In the genomic region with DNA sequence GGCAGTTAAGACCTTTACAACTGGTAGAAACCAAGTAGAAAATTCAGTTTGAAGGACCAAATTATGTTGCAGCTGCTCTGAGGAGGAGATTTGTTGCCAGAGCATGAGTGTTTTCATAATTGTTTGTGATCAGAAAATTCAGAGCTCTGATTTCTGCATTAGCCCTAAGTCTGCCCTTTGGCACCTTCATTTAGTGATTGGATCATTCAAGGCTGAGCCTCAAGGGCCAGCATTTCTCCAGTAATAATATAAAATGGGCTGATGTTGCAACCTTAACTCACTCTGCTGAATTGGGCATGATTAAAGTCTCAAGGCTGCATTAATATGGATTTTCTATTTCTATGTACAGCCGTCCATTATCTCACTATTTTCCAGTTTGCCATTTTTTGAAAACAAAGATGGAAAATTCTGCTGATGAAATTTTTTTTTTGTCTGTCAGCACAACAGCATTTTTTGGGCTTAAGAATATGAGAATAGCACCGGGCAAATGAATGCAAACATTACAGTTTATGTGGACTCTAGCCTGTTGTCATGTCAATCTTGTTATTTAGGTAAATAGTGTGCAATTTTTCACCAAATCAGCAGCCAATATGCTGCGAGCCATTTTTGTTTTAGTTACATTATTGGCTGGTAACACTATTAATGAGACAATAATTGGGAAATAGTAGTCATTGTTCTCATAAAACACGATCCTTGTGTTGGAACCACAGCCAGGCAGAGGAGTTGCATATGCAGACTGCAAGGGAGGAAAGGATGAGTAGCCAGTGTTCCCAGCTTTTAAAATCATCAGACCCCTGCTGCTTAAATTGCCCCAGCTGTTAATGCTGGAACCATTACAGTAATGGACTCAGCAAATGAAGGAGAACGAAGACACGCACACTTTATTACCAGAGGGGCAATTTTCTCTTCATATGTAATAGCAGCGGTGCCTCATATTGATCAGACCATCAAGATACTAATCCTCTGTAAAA, we compare ENCODE assay signal across 14 cellular contexts. TPM values are rescaled to one million over a fixed set of nuclear protein-coding genes. Genes with fewer than 3 reads are reported as not detected.
DNase-seq lines count a peak whose midpoint lies in the region; ATAC-seq and TF ChIP-seq lines count a peak whose summit lies in the region.
"Had no signal": no experiment of that assay in that cellular context is flagged by ENCODE, and none has a peak within 500 bp of the region (broad histone marks: within the 10 kb centered on the region; RNA-seq: fewer than 3 reads in every experiment).

No MANE protein-coding gene starts in this region.

- H3K27me3 ChIP-seq in skeletal muscle satellite cell (ENCODE audit: control insufficient read depth, insufficient read depth, low read length), result no peaks in the 10 kb centered on the region

- TF ChIP-seq CTCF in HEK293 (tag by site-specific recombination; IDR thresholded peaks at IDR 0.05), result no peak
- no peak for TF ChIP-seq CTCF in fibroblast of the aortic adventitia (IDR thresholded peaks at IDR 0.05; ENCODE audit: insufficient read depth, low read length)

- CTCF ChIA-PET in HEK293 (lab: Yijun Ruan, JAX), result interaction anchor here (0.6 to 0.7 kb wide), 3 partner anchors 38 to 116 kb away, joined by 3 to 4 read pairs (median 3); no protein-coding TSS in a partner anchor

- no peak overlapping the region for H3K27ac ChIP-seq in HEK293 (ENCODE audit: extremely low read depth, low read depth, low read length)

- H3K4me3 ChIP-seq in HEK293 (ENCODE audit: low read depth, low read length) (no peak overlapping the region), fibroblast of the aortic adventitia (ENCODE audit: low read depth, low read length) (no peak overlapping the region), skeletal muscle satellite cell (ENCODE audit: low read length) (no peak overlapping the region)

- DNase-seq in NCI-H2227 (lab: John Stamatoyannopoulos, UW; ENCODE audit: unreplicated experiment) (peak; percentile 86), fibroblast of the aortic adventitia (ENCODE audit: low read depth) (peak; percentile 30)
- no peak for DNase-seq in effector CD4-positive, alpha-beta T cell
- no peak for DNase-seq in stimulated activated CD4-positive, alpha-beta T cell treated with anti-CD3 and anti-CD28 coated beads, Interleukin-1b, Interleukin-23, amount 100 ng/mL, for 48 hours
- DNase-seq: activated naive CD8-positive, alpha-beta T cell treated with anti-CD3 and anti-CD28 coated beads, Interleukin-2, amount 50 U/mL, for 24 hours; DMS53; effector memory CD4-positive, alpha-beta T cell; natural killer cell; NCI-H526; stimulated activated CD4-positive, alpha-beta T cell treated with anti-CD3 and anti-CD28 coated beads, Interleukin-2, amount 100 ng/mL, for 48 hours; T-helper 1 cell had no signal

- H3K36me3 ChIP-seq in HEK293 (ENCODE audit: control insufficient read depth in 2 of 2, insufficient read depth in 1 of 2, low read length in 2 of 2) (no peaks in the 10 kb centered on the region), skeletal muscle satellite cell (ENCODE audit: insufficient read depth, low read length) (no peaks in the 10 kb centered on the region)

- H3K9me3 ChIP-seq in HEK293 (ENCODE audit: control insufficient read depth, insufficient read depth, low read depth, low read length) (no peaks in the 10 kb centered on the region), skeletal muscle satellite cell (replicated peaks; ENCODE audit: low read length) (no peaks in the 10 kb centered on the region)

- H3K4me1 ChIP-seq in HEK293 (ENCODE audit: control insufficient read depth, insufficient read depth, low read length) (peaks cover 22% of the 10 kb centered on the region), skeletal muscle satellite cell (ENCODE audit: control insufficient read depth, insufficient read depth, low read length) (peaks cover 14% of the 10 kb centered on the region)

- ATAC-seq in HG03175 (IDR thresholded peaks at IDR 0.05; ENCODE audit: unreplicated experiment), result no peak
- ATAC-seq: activated naive CD8-positive, alpha-beta T cell treated with anti-CD3 and anti-CD28 coated beads, Interleukin-2, amount 50 U/mL, for 24 hours; natural killer cell had no signal

- no peak overlapping the region for H3K9ac ChIP-seq in skeletal muscle satellite cell (ENCODE audit: low read depth, low read length)

- peak overlapping the region; percentile 37 for H3K4me2 ChIP-seq in skeletal muscle satellite cell (ENCODE audit: low read length)

- POLR2A ChIA-PET in HEK293 (lab: Yijun Ruan, JAX), result no interaction called here

TF ChIP-seq in HEK293, 187 proteins besides CTCF, POLR2A, EP300 and RAD21 (continues in another document):
- TF ChIP-seq ZNF600 (tag by site-specific recombination; IDR thresholded peaks at IDR 0.05), result peak; percentile 74
- TF ChIP-seq ZNF157 (tag by site-specific recombination; IDR thresholded peaks at IDR 0.05), result no peak
- TF ChIP-seq, protein P1, sequence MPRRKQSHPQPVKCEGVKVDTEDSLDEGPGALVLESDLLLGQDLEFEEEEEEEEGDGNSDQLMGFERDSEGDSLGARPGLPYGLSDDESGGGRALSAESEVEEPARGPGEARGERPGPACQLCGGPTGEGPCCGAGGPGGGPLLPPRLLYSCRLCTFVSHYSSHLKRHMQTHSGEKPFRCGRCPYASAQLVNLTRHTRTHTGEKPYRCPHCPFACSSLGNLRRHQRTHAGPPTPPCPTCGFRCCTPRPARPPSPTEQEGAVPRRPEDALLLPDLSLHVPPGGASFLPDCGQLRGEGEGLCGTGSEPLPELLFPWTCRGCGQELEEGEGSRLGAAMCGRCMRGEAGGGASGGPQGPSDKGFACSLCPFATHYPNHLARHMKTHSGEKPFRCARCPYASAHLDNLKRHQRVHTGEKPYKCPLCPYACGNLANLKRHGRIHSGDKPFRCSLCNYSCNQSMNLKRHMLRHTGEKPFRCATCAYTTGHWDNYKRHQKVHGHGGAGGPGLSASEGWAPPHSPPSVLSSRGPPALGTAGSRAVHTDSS (tag by site-specific recombination; IDR thresholded peaks at IDR 0.05), result peak; percentile 19; the same call in 1 of the 2 replicates
- TF ChIP-seq ZNF747 (tag by site-specific recombination; IDR thresholded peaks at IDR 0.05), result no peak
- TF ChIP-seq ZNF133 (tag by site-specific recombination; IDR thresholded peaks at IDR 0.05), result no peak
- no peak for TF ChIP-seq ZFP41 (tag by site-specific recombination; IDR thresholded peaks at IDR 0.05; ENCODE audit: borderline replicate concordance)
- no peak for TF ChIP-seq ZNF621 (tag by site-specific recombination; IDR thresholded peaks at IDR 0.05)
- TF ChIP-seq ZNF202 (tag by site-specific recombination; IDR thresholded peaks at IDR 0.05; ENCODE audit: borderline replicate concordance), result no peak
- peak; percentile 64 for TF ChIP-seq ZNF596 (tag by site-specific recombination; IDR thresholded peaks at IDR 0.05)
- TF ChIP-seq SP3 (tag by site-specific recombination; IDR thresholded peaks at IDR 0.05), result no peak
- TF ChIP-seq SP7 (tag by site-specific recombination; IDR thresholded peaks at IDR 0.05), result no peak; the same call in 1 of the 2 replicates
- no peak for TF ChIP-seq ZBTB1 (tag by site-specific recombination; IDR thresholded peaks at IDR 0.05)
- TF ChIP-seq OSR2 (tag by site-specific recombination; IDR thresholded peaks at IDR 0.05), result peak; percentile 83
- TF ChIP-seq ZNF777 (tag by site-specific recombination; IDR thresholded peaks at IDR 0.05; ENCODE audit: borderline replicate concordance), result no peak
- TF ChIP-seq ZNF335 (tag by site-specific recombination; conservative IDR thresholded peaks at IDR 0.05), result no peak
- TF ChIP-seq, protein P2, sequence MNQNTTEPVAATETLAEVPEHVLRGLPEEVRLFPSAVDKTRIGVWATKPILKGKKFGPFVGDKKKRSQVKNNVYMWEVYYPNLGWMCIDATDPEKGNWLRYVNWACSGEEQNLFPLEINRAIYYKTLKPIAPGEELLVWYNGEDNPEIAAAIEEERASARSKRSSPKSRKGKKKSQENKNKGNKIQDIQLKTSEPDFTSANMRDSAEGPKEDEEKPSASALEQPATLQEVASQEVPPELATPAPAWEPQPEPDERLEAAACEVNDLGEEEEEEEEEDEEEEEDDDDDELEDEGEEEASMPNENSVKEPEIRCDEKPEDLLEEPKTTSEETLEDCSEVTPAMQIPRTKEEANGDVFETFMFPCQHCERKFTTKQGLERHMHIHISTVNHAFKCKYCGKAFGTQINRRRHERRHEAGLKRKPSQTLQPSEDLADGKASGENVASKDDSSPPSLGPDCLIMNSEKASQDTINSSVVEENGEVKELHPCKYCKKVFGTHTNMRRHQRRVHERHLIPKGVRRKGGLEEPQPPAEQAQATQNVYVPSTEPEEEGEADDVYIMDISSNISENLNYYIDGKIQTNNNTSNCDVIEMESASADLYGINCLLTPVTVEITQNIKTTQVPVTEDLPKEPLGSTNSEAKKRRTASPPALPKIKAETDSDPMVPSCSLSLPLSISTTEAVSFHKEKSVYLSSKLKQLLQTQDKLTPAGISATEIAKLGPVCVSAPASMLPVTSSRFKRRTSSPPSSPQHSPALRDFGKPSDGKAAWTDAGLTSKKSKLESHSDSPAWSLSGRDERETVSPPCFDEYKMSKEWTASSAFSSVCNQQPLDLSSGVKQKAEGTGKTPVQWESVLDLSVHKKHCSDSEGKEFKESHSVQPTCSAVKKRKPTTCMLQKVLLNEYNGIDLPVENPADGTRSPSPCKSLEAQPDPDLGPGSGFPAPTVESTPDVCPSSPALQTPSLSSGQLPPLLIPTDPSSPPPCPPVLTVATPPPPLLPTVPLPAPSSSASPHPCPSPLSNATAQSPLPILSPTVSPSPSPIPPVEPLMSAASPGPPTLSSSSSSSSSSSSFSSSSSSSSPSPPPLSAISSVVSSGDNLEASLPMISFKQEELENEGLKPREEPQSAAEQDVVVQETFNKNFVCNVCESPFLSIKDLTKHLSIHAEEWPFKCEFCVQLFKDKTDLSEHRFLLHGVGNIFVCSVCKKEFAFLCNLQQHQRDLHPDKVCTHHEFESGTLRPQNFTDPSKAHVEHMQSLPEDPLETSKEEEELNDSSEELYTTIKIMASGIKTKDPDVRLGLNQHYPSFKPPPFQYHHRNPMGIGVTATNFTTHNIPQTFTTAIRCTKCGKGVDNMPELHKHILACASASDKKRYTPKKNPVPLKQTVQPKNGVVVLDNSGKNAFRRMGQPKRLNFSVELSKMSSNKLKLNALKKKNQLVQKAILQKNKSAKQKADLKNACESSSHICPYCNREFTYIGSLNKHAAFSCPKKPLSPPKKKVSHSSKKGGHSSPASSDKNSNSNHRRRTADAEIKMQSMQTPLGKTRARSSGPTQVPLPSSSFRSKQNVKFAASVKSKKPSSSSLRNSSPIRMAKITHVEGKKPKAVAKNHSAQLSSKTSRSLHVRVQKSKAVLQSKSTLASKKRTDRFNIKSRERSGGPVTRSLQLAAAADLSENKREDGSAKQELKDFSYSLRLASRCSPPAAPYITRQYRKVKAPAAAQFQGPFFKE (tag by site-specific recombination; IDR thresholded peaks at IDR 0.05; ENCODE audit: borderline replicate concordance), result no peak

RNA-seq across cellular contexts. Expression of a gene that starts 10.4 kb away (rescaled TPM):
- total RNA-seq in fibroblast of the aortic adventitia (ENCODE audit: low replicate concordance), result 135 and 145 TPM in 2 replicates
- total RNA-seq in skeletal muscle satellite cell (2012; rRNA removed), result 98.7 and 100 TPM in 2 replicates

RNA-seq across cellular contexts. Expression of a gene that starts 10.7 kb away (rescaled TPM):
- total RNA-seq in fibroblast of the aortic adventitia (ENCODE audit: low replicate concordance), result 11.1 and 19.5 TPM in 2 replicates
- 13.9 and 15.1 TPM in 2 replicates for total RNA-seq in skeletal muscle satellite cell (2012; rRNA removed)

Comparison
In these comparisons a context has a peak if more than half of its experiments do, and no peak if none do; other contexts are left out.
1. DNase-seq: peak in NCI-H2227 (single experiment) and fibroblast of the aortic adventitia (single experiment); none in effector CD4-positive, alpha-beta T cell (single experiment) and stimulated activated CD4-positive, alpha-beta T cell treated with anti-CD3 and anti-CD28 coated beads, Interleukin-1b, Interleukin-23, amount 100 ng/mL, for 48 hours (single experiment).